Comparison of ENCODE assay signal across 10 cellular contexts in the genomic region with DNA sequence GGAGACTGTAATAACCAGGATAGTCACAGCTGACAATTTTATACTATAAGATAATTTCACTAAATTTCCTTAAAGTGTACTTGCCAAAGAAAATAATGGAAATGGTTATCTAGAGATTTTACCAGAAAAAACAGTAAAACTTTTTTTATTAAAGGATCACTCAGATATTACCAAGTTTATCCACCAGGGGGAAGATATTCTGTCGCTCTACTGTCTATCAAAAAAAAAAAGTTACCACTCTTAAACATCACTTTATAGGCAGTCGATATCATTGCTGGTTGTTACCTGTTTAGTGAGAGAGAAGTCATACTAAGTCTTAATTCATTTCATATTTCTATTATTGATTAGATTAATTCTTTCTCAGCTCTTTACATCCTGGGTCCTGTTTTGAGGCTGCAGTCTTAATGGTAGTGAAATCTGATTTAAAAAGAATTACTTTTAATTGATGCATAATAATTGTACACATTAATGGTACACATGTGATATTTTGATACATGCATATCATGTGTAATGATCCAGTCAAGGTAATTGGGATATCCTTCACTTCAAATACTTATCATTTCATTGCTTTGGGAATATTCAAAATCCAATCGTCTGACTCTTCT. TPM values are rescaled to one million over a fixed set of nuclear protein-coding genes. Genes with fewer than 3 reads are reported as not detected.
DNase-seq lines count a peak whose midpoint lies in the region; ATAC-seq and TF ChIP-seq lines count a peak whose summit lies in the region.
"Had no signal": no experiment of that assay in that cellular context is flagged by ENCODE, and none has a peak within 500 bp of the region (broad histone marks: within the 10 kb centered on the region; RNA-seq: fewer than 3 reads in every experiment).

No MANE protein-coding gene starts in this region.

- H2AFZ ChIP-seq in osteoblast (ENCODE audit: low read length): no peak overlapping the region

- ATAC-seq in gastroesophageal sphincter: no peak

- H3K4me3 ChIP-seq in LNCaP clone FGC (ENCODE audit: low read depth, low read length): no peak overlapping the region
- no peak overlapping the region for H3K4me3 ChIP-seq in cardiac fibroblast (replicated peaks in 1 of 2; ENCODE audit: low read depth in 2 of 2, low read length in 2 of 2)
- H3K4me3 ChIP-seq in osteoblast (ENCODE audit: insufficient read depth, low read length): no peak overlapping the region
- H3K4me3 ChIP-seq in gastroesophageal sphincter: no peak overlapping the region

- no peak for TF ChIP-seq EP300 in gastroesophageal sphincter (IDR thresholded peaks at IDR 0.05)

- no peak for TF ChIP-seq POLR2A in gastroesophageal sphincter (IDR thresholded peaks at IDR 0.05)

- H3K9me3 ChIP-seq in osteoblast (ENCODE audit: low read depth, low read length) (no peaks in the 10 kb centered on the region), gastroesophageal sphincter (no peaks in the 10 kb centered on the region)

- no peaks in the 10 kb centered on the region for H3K27me3 ChIP-seq in osteoblast (ENCODE audit: insufficient read depth, low read length)
- H3K27me3 ChIP-seq in gastroesophageal sphincter: no peaks in the 10 kb centered on the region

- H3K79me2 ChIP-seq in osteoblast (ENCODE audit: insufficient read depth, low read length): no peaks in the 10 kb centered on the region

- H3K36me3 ChIP-seq in osteoblast (ENCODE audit: insufficient read depth, low read length) (no peaks in the 10 kb centered on the region), gastroesophageal sphincter (no peaks in the 10 kb centered on the region)

- no peak overlapping the region for H3K4me2 ChIP-seq in osteoblast (ENCODE audit: insufficient read depth, low read length)

- H3K27ac ChIP-seq in osteoblast (ENCODE audit: low read depth, low read length) (no peak overlapping the region), gastroesophageal sphincter (no peak overlapping the region)

- DNase-seq in ELR (ENCODE audit: low read depth) (peak; percentile 43), LNCaP clone FGC (ENCODE audit: low read depth) (no peak), cardiac fibroblast (ENCODE audit: low read depth in 2 of 2) (peak in 1 of 2 donors; percentile 20), osteoblast (ENCODE audit: insufficient read length, low spot score, missing footprints) (no peak), islet precursor cell (no peak), cerebellar cortex (ENCODE audit: low spot score) (no peak), T-helper 9 cell (no peak)
- DNase-seq: activated CD4-positive, alpha-beta T cell treated with anti-CD3 and anti-CD28 coated beads, Interleukin-2, amount 10 ng/mL, durations not matched to agents 7 days and 5 days; stimulated activated CD4-positive, alpha-beta T cell treated with anti-CD3 and anti-CD28 coated beads, Interleukin-4, amount 100 ng/mL, for 1 hour had no signal

- H3K4me1 ChIP-seq in osteoblast (ENCODE audit: insufficient read depth, low read length) (peaks cover 10% of the 10 kb centered on the region), gastroesophageal sphincter (no peaks in the 10 kb centered on the region)

- peaks cover 5% of the 10 kb centered on the region for H4K20me1 ChIP-seq in osteoblast (ENCODE audit: insufficient read depth, low read length)

- peak; percentile 42 for TF ChIP-seq CTCF in LNCaP clone FGC (IDR thresholded peaks at IDR 0.05; ENCODE audit: control insufficient read depth, extremely low read depth, insufficient read depth)
- TF ChIP-seq CTCF in cardiac fibroblast (IDR thresholded peaks at IDR 0.05; ENCODE audit: low read depth, low read length): peak; percentile 51
- peak; percentile 58 for TF ChIP-seq CTCF in osteoblast (IDR thresholded peaks at IDR 0.05; ENCODE audit: extremely low read depth, low read depth, low read length)
- TF ChIP-seq CTCF in gastroesophageal sphincter (IDR thresholded peaks at IDR 0.05): peak in 2 of 4 experiments; percentile 21 to 25

- 53 to 79% methylated on average over 3 of the region's 3 CpGs for WGBS in gastroesophageal sphincter (ENCODE audit: low coverage in 1 of 2), 2 donors

RNA-seq across cellular contexts. Expression of a gene that starts 18.9 kb away (rescaled TPM):
- total RNA-seq in osteoblast (8.5 and 8.7 TPM in 2 replicates), gastroesophageal sphincter (1 to 10 TPM; 3.6 to 6.3 (median 4.8) TPM)
